24 cellular contexts compared by ENCODE assay signal in the genomic region with DNA sequence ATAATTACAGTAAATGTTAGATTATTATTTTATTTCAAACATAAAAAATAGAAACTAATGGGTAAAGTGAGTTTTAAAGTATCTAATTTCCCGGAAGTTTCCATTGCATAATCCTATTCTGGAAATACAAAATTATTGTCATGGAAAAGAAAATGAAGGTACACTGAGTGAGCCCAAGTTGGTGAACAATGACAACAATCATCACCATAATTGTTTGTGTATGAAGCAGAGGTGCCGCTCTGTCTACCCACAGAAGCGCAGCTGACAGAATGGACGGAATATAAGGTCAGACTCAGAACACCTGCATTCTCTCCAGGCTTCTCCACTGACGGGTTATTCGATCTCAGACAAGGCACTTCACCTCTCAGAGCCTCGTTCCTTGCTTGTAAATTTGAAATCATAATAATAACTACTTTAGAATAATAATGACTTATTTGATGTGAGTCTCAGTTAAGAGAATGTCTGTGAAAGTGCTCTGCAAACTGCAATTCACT.
DNase-seq lines count a peak whose midpoint lies in the region; ATAC-seq lines count a peak whose summit lies in the region.
"Had no signal": no experiment of that assay in that cellular context is flagged by ENCODE, and none has a peak within 500 bp of the region (broad histone marks: within the 10 kb centered on the region; RNA-seq: fewer than 3 reads in every experiment).

No MANE protein-coding gene starts in this region.

- no peak for ATAC-seq in HG03460 (IDR thresholded peaks at IDR 0.05; ENCODE audit: unreplicated experiment)
- ATAC-seq: body of pancreas; gastrocnemius medialis; GM12878; natural killer cell; pancreas; right cardiac atrium; stimulated activated naive CD8-positive, alpha-beta T cell treated with anti-CD3 and anti-CD28 coated beads, Interleukin-15, Interleukin-2, amounts not matched to agents 100 U/mL and 50 U/mL, for 24 hours had no signal

- DNase-seq in DMS53 (lab: John Stamatoyannopoulos, UW), result peak; percentile 43
- DNase-seq in DMS53 treated with DMSO at 0.1 percent for 48 hours (lab: John Stamatoyannopoulos, UW; ENCODE audit: unreplicated experiment), result no peak
- DNase-seq in NCI-H2029 (lab: John Stamatoyannopoulos, UW), result peak; percentile 70
- peak; percentile 51 for DNase-seq in NCI-H526 treated with DMSO at 0.1 percent for 48 hours (lab: John Stamatoyannopoulos, UW)
- no peak for DNase-seq in NCI-H524 treated with DMSO at 0.1 percent for 48 hours (lab: John Stamatoyannopoulos, UW)
- no peak for DNase-seq in ecto neural progenitor cell (ENCODE audit: low spot score)
- no peak for DNase-seq in RKO (ENCODE audit: low spot score)
- DNase-seq: activated effector memory CD4-positive, alpha-beta T cell treated with Interleukin-2 at 50 U/mL for 16 hours; body of pancreas; CD4-positive, alpha-beta memory T cell; DND-41; esophagus squamous epithelium; gastrocnemius medialis; hypothalamus; Karpas-422; midbrain; natural killer cell; pancreas; right cardiac atrium; stimulated activated CD4-positive, alpha-beta T cell treated with anti-CD3 and anti-CD28 coated beads, Interleukin-12 subunit alpha, Interleukin-12 subunit beta, amount 100 ng/mL, for 4 hours; stimulated activated CD4-positive, alpha-beta T cell treated with anti-CD3 and anti-CD28 coated beads, Interleukin-4, amount 100 ng/mL, for 4 hours; stimulated activated naive CD8-positive, alpha-beta T cell treated with anti-CD3 and anti-CD28 coated beads, Interleukin-15, Interleukin-2, amounts not matched to agents 100 U/mL and 50 U/mL, for 24 hours had no signal

Comparison
In these comparisons a context has a peak if more than half of its experiments do, and no peak if none do; other contexts are left out.
1. DNase-seq: peak in DMS53 (single experiment), NCI-H2029 (single experiment) and NCI-H526 treated with DMSO at 0.1 percent for 48 hours (single experiment); none in DMS53 treated with DMSO at 0.1 percent for 48 hours (single experiment), NCI-H524 treated with DMSO at 0.1 percent for 48 hours (single experiment), ecto neural progenitor cell (single experiment) and RKO (single experiment).